Comparison of ENCODE assay signal across 8 cellular contexts in genomic region chr2:218217366-218218309, GRCh38. TPM values are rescaled to one million over a fixed set of nuclear protein-coding genes. Genes with fewer than 3 reads are reported as not detected.
DNase-seq lines count a peak whose midpoint lies in the region; ATAC-seq and TF ChIP-seq lines count a peak whose summit lies in the region.

No MANE protein-coding gene starts in this region.

- in situ Hi-C loops in Panc1 (cut with HindIII; ENCODE audit: low pct_unique_long_range_greater_than_20kb, low sequenced_read_pairs): no loop called here

- TF ChIP-seq CTCF in Panc1 (IDR thresholded peaks at IDR 0.05) (no peak), foreskin keratinocyte (conservative IDR thresholded peaks at IDR 0.05) (no peak), omental fat pad (IDR thresholded peaks at IDR 0.05) (no peak), testis (IDR thresholded peaks at IDR 0.05) (no peak)

- peak; percentile 32 for ATAC-seq in HG02852 (IDR thresholded peaks at IDR 0.05; ENCODE audit: unreplicated experiment)
- ATAC-seq in Panc1: peak; percentile 61
- peak; percentile 48 for ATAC-seq in foreskin keratinocyte
- peak; percentile 71 for ATAC-seq in omental fat pad (ENCODE audit: low FRiP score)

- peaks cover 9% of the 10 kb centered on the region for H3K36me3 ChIP-seq in Panc1 (ENCODE audit: control insufficient read depth, insufficient read depth, low read length)
- no peaks in the 10 kb centered on the region for H3K36me3 ChIP-seq in testis (ENCODE audit: low read depth, missing control alignments)

- intact Hi-C loops in Panc1 (cut with micrococcal nuclease; ENCODE audit: unreplicated experiment) (no loop called here), testis (cut with DNase I; ENCODE audit: low total_unique reads) (no loop called here)

- POLR2A ChIA-PET in Panc1 (lab: Charles Lee): no interaction called here

- H3K27me3 ChIP-seq in Panc1 (ENCODE audit: control insufficient read depth, insufficient read depth, low read length): no peaks in the 10 kb centered on the region
- H3K27me3 ChIP-seq in foreskin keratinocyte: no peaks in the 10 kb centered on the region
- H3K27me3 ChIP-seq in testis: no peaks in the 10 kb centered on the region

- TSS peak; percentile 66 for BruUV-seq in Panc1 (replicated peaks; lab: Mats Ljungman, UMichigan)

- DNase-seq in DMS53 (lab: John Stamatoyannopoulos, UW) (peak; percentile 52), DMS53 treated with DMSO at 0.1 percent for 48 hours (lab: John Stamatoyannopoulos, UW; ENCODE audit: unreplicated experiment) (no peak), Panc1 (ENCODE audit: low read depth, low spot score) (no peak), foreskin keratinocyte (peak in 1 of 2 donors; percentile 15), omental fat pad (ENCODE audit: low spot score) (no peak), testis (peak; percentile 67)
- peak; percentile 57 for DNase-seq in activated effector memory CD4-positive, alpha-beta T cell treated with Interleukin-2 at 50 U/mL for 16 hours

- CTCF ChIA-PET in Panc1 (lab: Charles Lee): interaction anchor here (1.0 kb wide), 1 partner anchor 37 kb away, joined by 3 read pairs; no protein-coding TSS in a partner anchor

- H3K4me1 ChIP-seq in Panc1 (ENCODE audit: control insufficient read depth, insufficient read depth, low read length): peaks cover 33% of the 10 kb centered on the region
- peaks cover 29% of the 10 kb centered on the region for H3K4me1 ChIP-seq in foreskin keratinocyte
- H3K4me1 ChIP-seq in testis: peaks cover 36% of the 10 kb centered on the region

- H3K9me3 ChIP-seq in Panc1 (ENCODE audit: control insufficient read depth, insufficient read depth, low read depth, low read length) (no peaks in the 10 kb centered on the region), testis (no peaks in the 10 kb centered on the region)

- H3K4me3 ChIP-seq in Panc1 (ENCODE audit: low read depth in 2 of 2, low read length in 2 of 2) (peak overlapping the region; percentile 97), testis (peak overlapping the region; percentile 94 to 99)

- H3K27ac ChIP-seq in Panc1 (ENCODE audit: low read length): peak overlapping the region; percentile 92
- peak overlapping the region; percentile 43 for H3K27ac ChIP-seq in foreskin keratinocyte
- peak overlapping the region; percentile 90 to 96 for H3K27ac ChIP-seq in testis

- TF ChIP-seq POLR2A in testis (IDR thresholded peaks at IDR 0.05): no peak

- WGBS in testis, 2 donors: 0 to 1% methylated on average over 45 to 47 of the region's 47 CpGs

RNA-seq across cellular contexts. Expression of gene ARPC2, which starts 0.6 kb away (rescaled TPM):
- total RNA-seq in Panc1 (2021; ENCODE audit: unreplicated experiment): 248 TPM
- polyA plus RNA-seq in Panc1 (2012; ENCODE audit: insufficient read length): 273 TPM
- total RNA-seq in foreskin keratinocyte: 794 and 818 TPM in 2 replicates
- polyA plus RNA-seq in foreskin keratinocyte: 894 and 918 TPM in 2 replicates
- 100 to 1,000 TPM; 278 to 384 (median 348) TPM for total RNA-seq in omental fat pad
- 100 to 1,000 TPM; 255 to 271 TPM for total RNA-seq in testis
- polyA plus RNA-seq in testis (ENCODE audit: insufficient read depth, low read depth, low replicate concordance): 338 TPM

RNA-seq across cellular contexts. Expression of gene GPBAR1, which starts 43.2 kb away (rescaled TPM):
- total RNA-seq in Panc1 (2021; ENCODE audit: unreplicated experiment) (0.18 TPM), foreskin keratinocyte (0.14 and 0.18 TPM in 2 replicates), omental fat pad (10 to 100 TPM; 24.7 to 74.2 (median 59.1) TPM), testis (1 to 10 TPM; 1.5 to 1.8 TPM)
- polyA plus RNA-seq in Panc1 (2012; ENCODE audit: insufficient read length): 0.47 TPM
- polyA plus RNA-seq in foreskin keratinocyte (0.11 and 0.12 TPM in 2 replicates), testis (ENCODE audit: insufficient read depth, low read depth, low replicate concordance) (3.4 TPM)

RNA-seq across cellular contexts. Expression of gene CXCR1, which starts 50.9 kb away (rescaled TPM):
- total RNA-seq in Panc1 (2021; ENCODE audit: unreplicated experiment) (not detected), foreskin keratinocyte (0.28 and 0.41 TPM in 2 replicates), omental fat pad (10 to 100 TPM in 1 of 4 donors, under 1 TPM in 3; 0.36 to 26.8 (median 0.64) TPM), testis (under 1 TPM in 1 of 2 donors, not detected in 1; 0.16 TPM)
- not detected for polyA plus RNA-seq in Panc1 (2012; ENCODE audit: insufficient read length)
- polyA plus RNA-seq in foreskin keratinocyte (0.39 and 0.55 TPM in 2 replicates), testis (ENCODE audit: insufficient read depth, low read depth, low replicate concordance) (0.61 TPM)

RNA-seq across cellular contexts. Expression of gene AAMP, which starts 52.3 kb away (rescaled TPM):
- 103 TPM for total RNA-seq in Panc1 (2021; ENCODE audit: unreplicated experiment)
- 166 TPM for polyA plus RNA-seq in Panc1 (2012; ENCODE audit: insufficient read length)
- total RNA-seq in foreskin keratinocyte: 101 and 108 TPM in 2 replicates
- 114 and 120 TPM in 2 replicates for polyA plus RNA-seq in foreskin keratinocyte
- total RNA-seq in omental fat pad: 100 to 1,000 TPM; 122 to 165 (median 140) TPM
- total RNA-seq in testis: 100 to 1,000 TPM; 154 to 177 TPM
- polyA plus RNA-seq in testis (ENCODE audit: insufficient read depth, low read depth, low replicate concordance): 112 TPM

RNA-seq across cellular contexts. Expression of gene PNKD, which starts 52.7 kb away (rescaled TPM):
- total RNA-seq in Panc1 (2021; ENCODE audit: unreplicated experiment) (49.0 TPM), foreskin keratinocyte (40.9 and 43.5 TPM in 2 replicates), omental fat pad (10 to 100 TPM; 25.5 to 38.0 (median 31.3) TPM), testis (10 to 100 TPM; 79.3 to 84.2 TPM)
- 66.6 TPM for polyA plus RNA-seq in Panc1 (2012; ENCODE audit: insufficient read length)
- polyA plus RNA-seq in foreskin keratinocyte (65.1 and 66.6 TPM in 2 replicates), testis (ENCODE audit: insufficient read depth, low read depth, low replicate concordance) (90.7 TPM)

Comparison
In these comparisons a context has a peak if more than half of its experiments do, and no peak if none do; other contexts are left out.
1. DNase-seq: peak in DMS53 (single experiment), activated effector memory CD4-positive, alpha-beta T cell treated with Interleukin-2 at 50 U/mL for 16 hours (single experiment) and testis (single experiment); none in DMS53 treated with DMSO at 0.1 percent for 48 hours (single experiment), Panc1 (single experiment) and omental fat pad (single experiment).
2. H3K27ac ChIP-seq: peak in every context shown above with its lines; median percentile 93 in testis; 92 in Panc1; 43 in foreskin keratinocyte.
3. RNA of gene GPBAR1, which starts 43.2 kb away (total RNA-seq): 24.7 to 74.2 TPM in omental fat pad; 1.5 to 1.8 TPM in testis, 0.18 TPM in Panc1 (single experiment) and 0.14 to 0.18 TPM in foreskin keratinocyte; every median in the first group is over 4 times any median in the second.
4. Peak in every context shown above with its lines, with median percentiles within 50 percentile points of each other: ATAC-seq.